8 cellular contexts compared by ENCODE assay signal in the genomic region with DNA sequence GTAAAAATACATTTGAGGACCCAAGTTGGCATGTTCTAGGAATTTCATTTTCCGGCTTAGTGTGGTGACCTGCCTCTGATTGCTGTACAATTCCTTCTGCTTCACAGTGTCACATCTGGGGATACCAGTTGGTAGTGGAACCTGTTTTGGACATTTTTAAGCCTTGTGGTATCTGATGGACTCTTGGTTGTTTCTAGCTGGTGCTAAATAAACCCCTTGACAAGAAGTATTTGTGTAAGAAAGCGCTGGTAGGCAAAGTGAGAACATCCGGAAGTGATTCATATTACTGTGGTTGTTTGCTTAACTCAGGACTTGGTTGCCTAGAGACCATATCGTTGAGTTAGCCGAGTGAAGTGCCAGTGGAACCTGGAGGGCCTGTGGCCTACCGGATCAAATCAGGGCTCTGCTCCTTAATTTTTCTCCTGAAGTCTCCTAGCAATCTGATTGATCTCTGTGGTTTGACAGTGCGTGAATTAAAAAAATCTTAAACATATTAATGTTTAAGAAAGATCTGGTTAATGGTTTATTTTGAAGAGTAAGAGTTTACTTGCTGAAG. TPM values are rescaled to one million over a fixed set of nuclear protein-coding genes. Genes with fewer than 3 reads are reported as not detected.
DNase-seq lines count a peak whose midpoint lies in the region; ATAC-seq and TF ChIP-seq lines count a peak whose summit lies in the region.

No MANE protein-coding gene starts in this region.

- H3K27me3 ChIP-seq in neural progenitor cell (no peaks in the 10 kb centered on the region), upper lobe of right lung (no peaks in the 10 kb centered on the region)

- peaks cover 32% of the 10 kb centered on the region for H3K36me3 Mint-ChIP-seq in activated T-cell treated with anti-CD3 and anti-CD28 coated beads, Interleukin-2, amount 50 U/mL, for 24 hours (ENCODE audit: low read depth)
- H3K36me3 Mint-ChIP-seq in neural progenitor cell, result no peaks in the 10 kb centered on the region

- no peak overlapping the region for H3K4me3 ChIP-seq in neural progenitor cell
- peak overlapping the region; percentile 9 for H3K4me3 ChIP-seq in upper lobe of right lung

- H3K4me1 ChIP-seq in neural progenitor cell (peaks cover 18% of the 10 kb centered on the region), upper lobe of right lung (peaks cover 76% of the 10 kb centered on the region)

- H3K27ac Mint-ChIP-seq in activated T-cell treated with anti-CD3 and anti-CD28 coated beads, Interleukin-2, amount 50 U/mL, for 24 hours, result peak overlapping the region; percentile 97
- H3K27ac Mint-ChIP-seq in neural progenitor cell, result peak overlapping the region; percentile 95

- no peaks in the 10 kb centered on the region for H3F3A ChIP-seq in neural progenitor cell (ENCODE audit: low read depth)

- DNase-seq in DMS153 (lab: John Stamatoyannopoulos, UW) (peak; percentile 80), HS-5 (ENCODE audit: low read depth) (peak; percentile 78), NOMO-1 treated with dmso at 0.1 percent for 144 hours (lab: John Stamatoyannopoulos, UW; ENCODE audit: unreplicated experiment) (peak; percentile 89), fibroblast of gingiva (ENCODE audit: low read depth) (peak; percentile 95), neural progenitor cell (ENCODE audit: low spot score) (peak; percentile 57), upper lobe of right lung (peak; percentile 73)
- DNase-seq in activated T-cell treated with anti-CD3 and anti-CD28 coated beads, Interleukin-2, amount 50 U/mL, for 24 hours, result no peak

- no peak overlapping the region for H3K27ac ChIP-seq in neural progenitor cell
- peak overlapping the region; percentile 93 for H3K27ac ChIP-seq in upper lobe of right lung

- no peaks in the 10 kb centered on the region for H4K20me1 ChIP-seq in neural progenitor cell (ENCODE audit: low read depth)

- H3K4me3 Mint-ChIP-seq in activated T-cell treated with anti-CD3 and anti-CD28 coated beads, Interleukin-2, amount 50 U/mL, for 24 hours, result peak overlapping the region; percentile 73
- H3K4me3 Mint-ChIP-seq in neural progenitor cell, result peak overlapping the region; percentile 46

- H3K4me2 ChIP-seq in neural progenitor cell, result no peak overlapping the region

- no peak overlapping the region for H3K9ac ChIP-seq in neural progenitor cell

- no peak overlapping the region for H2AFZ ChIP-seq in neural progenitor cell (replicated peaks)

- H3K79me2 ChIP-seq in neural progenitor cell (ENCODE audit: low read depth), result peaks cover 76% of the 10 kb centered on the region

- no peaks in the 10 kb centered on the region for H3K9me3 Mint-ChIP-seq in activated T-cell treated with anti-CD3 and anti-CD28 coated beads, Interleukin-2, amount 50 U/mL, for 24 hours
- no peaks in the 10 kb centered on the region for H3K9me3 Mint-ChIP-seq in neural progenitor cell

- H3K9me3 ChIP-seq in neural progenitor cell (ENCODE audit: low read depth) (no peaks in the 10 kb centered on the region), upper lobe of right lung (no peaks in the 10 kb centered on the region)

- H3K27me3 Mint-ChIP-seq in activated T-cell treated with anti-CD3 and anti-CD28 coated beads, Interleukin-2, amount 50 U/mL, for 24 hours, result no peaks in the 10 kb centered on the region
- no peaks in the 10 kb centered on the region for H3K27me3 Mint-ChIP-seq in neural progenitor cell (ENCODE audit: insufficient read depth, low read depth)

- intact Hi-C loops in upper lobe of right lung (cut with DNase I), result no loop called here

- no peak for TF ChIP-seq CTCF in neural progenitor cell (IDR thresholded peaks at IDR 0.05)
- TF ChIP-seq CTCF in upper lobe of right lung (IDR thresholded peaks at IDR 0.05), result no peak

- peaks cover 78% of the 10 kb centered on the region for H3K4me1 Mint-ChIP-seq in activated T-cell treated with anti-CD3 and anti-CD28 coated beads, Interleukin-2, amount 50 U/mL, for 24 hours (ENCODE audit: low read depth)
- H3K4me1 Mint-ChIP-seq in neural progenitor cell, result peaks cover 34% of the 10 kb centered on the region

- H3K36me3 ChIP-seq in neural progenitor cell, result no peaks in the 10 kb centered on the region
- no peaks in the 10 kb centered on the region for H3K36me3 ChIP-seq in upper lobe of right lung

- ATAC-seq in GM21447 (IDR thresholded peaks at IDR 0.05; ENCODE audit: unreplicated experiment) (peak; percentile 100), upper lobe of right lung (peak; percentile 97)

RNA-seq across cellular contexts. Expression of gene IQGAP1, which starts 12.8 kb away (rescaled TPM):
- total RNA-seq in neural progenitor cell (ENCODE audit: low replicate concordance) (35.9 and 44.8 TPM in 2 replicates), upper lobe of right lung (256 TPM)

RNA-seq across cellular contexts. Expression of gene ZNF774, which starts 48.8 kb away (rescaled TPM):
- total RNA-seq in neural progenitor cell (ENCODE audit: low replicate concordance) (1.9 and 8.3 TPM in 2 replicates), upper lobe of right lung (3.6 TPM)
